ENCODE assay signal across 8 cellular contexts in genomic region chr5:69189162-69190086, GRCh38. TPM values are rescaled to one million over a fixed set of nuclear protein-coding genes. Genes with fewer than 3 reads are reported as not detected.
DNase-seq lines count a peak whose midpoint lies in the region; ATAC-seq and TF ChIP-seq lines count a peak whose summit lies in the region.

Gene CENPH, plus strand, starts transcription at chr5:69189583. Its CDS starts 52 bp downstream, at chr5:69189635.

- WGBS in adipose tissue, 3 donors, result 0% methylated on average over 55 of the region's 55 CpGs
- WGBS in heart left ventricle, 4 donors, result 0 to 2% (median 1%) methylated on average over 32 to 55 of the region's 55 CpGs
- 0% methylated on average over 18 to 36 of the region's 55 CpGs for WGBS in upper lobe of left lung, 2 donors

- peak within 1 kb of the TSS; percentile 58 to 95 (median 80) for H3K4me3 ChIP-seq in heart left ventricle
- H3K4me3 ChIP-seq in upper lobe of left lung, result peak within 1 kb of the TSS; percentile 71 to 97 (median 81)

- no peak for TF ChIP-seq EP300 in upper lobe of left lung (IDR thresholded peaks at IDR 0.05)

- H3K4me1 ChIP-seq in heart left ventricle (peaks cover 0 to 17% (median 10%) of the 10 kb centered on the region in 12 donors), upper lobe of left lung (peaks cover 12 to 17% (median 13%) of the 10 kb centered on the region in 4 donors)

- no peaks in the 10 kb centered on the region for H3K9me3 ChIP-seq in heart left ventricle
- H3K9me3 ChIP-seq in upper lobe of left lung, result no peaks in the 10 kb centered on the region

- TF ChIP-seq POLR2A in GM15510 (IDR thresholded peaks at IDR 0.05; ENCODE audit: borderline replicate concordance, extremely low read depth, insufficient read length) (peak; percentile 61), heart left ventricle (IDR thresholded peaks at IDR 0.05) (peak in 1 of 2 donors; percentile 17), upper lobe of left lung (IDR thresholded peaks at IDR 0.05) (peak in 1 of 4 donors; percentile 38)

- H3K27me3 ChIP-seq in heart left ventricle (no peaks in the 10 kb centered on the region), upper lobe of left lung (no peaks in the 10 kb centered on the region)

- H3K27ac ChIP-seq in adipose tissue (ENCODE audit: low read depth, low read length) (peak within 1 kb of the TSS; percentile 78), heart left ventricle (peak within 1 kb of the TSS in 11 of 12 donors; percentile 49 to 80 (median 68)), upper lobe of left lung (peak within 1 kb of the TSS; percentile 73 to 83 (median 78))

- no peak for TF ChIP-seq CTCF in heart left ventricle (IDR thresholded peaks at IDR 0.05)
- no peak for TF ChIP-seq CTCF in upper lobe of left lung (IDR thresholded peaks at IDR 0.05)

- ATAC-seq in HG02884 (IDR thresholded peaks at IDR 0.05; ENCODE audit: unreplicated experiment), result peak; percentile 95
- peak; percentile 97 to 100 (median 99) for ATAC-seq in heart left ventricle
- ATAC-seq in upper lobe of left lung (ENCODE audit: low FRiP score in 2 of 2), result peak; percentile 97 to 99

- intact Hi-C loops in heart left ventricle (cut with DNase I) (loop anchor here in 3 of 10 donors (1.0 to 10.0 kb wide), 5 partner anchors 23 to 145 kb away; partner anchors contain the start of genes CCDC125 (in 1 of the 3), CCNB1 (in 1 of the 3) and CDK7 (in 1 of the 3)), posterior cingulate gyrus (cut with DNase I) (loop anchor here (1.0 to 10.0 kb wide), 4 partner anchors 23 to 95 kb away; partner anchors contain the start of genes CCNB1, CDK7 and SLC30A5)

- H3K36me3 ChIP-seq in heart left ventricle (no peaks in the 10 kb centered on the region), upper lobe of left lung (no peaks in the 10 kb centered on the region)

- DNase-seq in NCI-H146 treated with DMSO at 0.1 percent for 48 hours (lab: John Stamatoyannopoulos, UW; ENCODE audit: unreplicated experiment) (peak; percentile 89), T-helper 1 cell (peak; percentile 71 to 91 (median 86)), heart left ventricle (peak; percentile 87 to 91 (median 89)), posterior cingulate gyrus (peak; percentile 80 to 98 (median 88)), upper lobe of left lung (peak; percentile 89 to 98)

RNA-seq across cellular contexts. Expression of gene CENPH, which starts in this region (rescaled TPM):
- polyA plus RNA-seq in adipose tissue, result 1 to 10 TPM in 2 of 3 donors, under 1 TPM in 1; 0.95 to 5.2 (median 2.5) TPM
- total RNA-seq in heart left ventricle, result 1 to 10 TPM; 1.1 to 6.9 (median 2.7) TPM
- 1 to 10 TPM; 2.0 to 3.8 TPM for polyA plus RNA-seq in heart left ventricle
- 1 to 10 TPM; 1.8 to 3.3 (median 2.4) TPM for total RNA-seq in upper lobe of left lung

Comparison
In these comparisons a context has a peak if more than half of its experiments do, and no peak if none do; other contexts are left out.
1. Peak in every context shown above with its lines: DNase-seq, ATAC-seq, H3K4me3 ChIP-seq and H3K27ac ChIP-seq.